In genomic region chr16:12090162-12090552, GRCh38 we compare ENCODE assay signal across 9 cellular contexts.
DNase-seq lines count a peak whose midpoint lies in the region; ATAC-seq, FAIRE-seq and TF ChIP-seq lines count a peak whose summit lies in the region.
"Had no signal": no experiment of that assay in that cellular context is flagged by ENCODE, and none has a peak within 500 bp of the region (broad histone marks: within the 10 kb centered on the region; RNA-seq: fewer than 3 reads in every experiment).

No MANE protein-coding gene starts in this region.

- H3K4me1 ChIP-seq in BLaER1: peaks cover 93% of the 10 kb centered on the region
- peaks cover 14% of the 10 kb centered on the region; the same call in 1 of the 2 replicates for H3K4me1 ChIP-seq in HUES6 (ENCODE audit: control insufficient read depth, insufficient read depth, low read length)
- H3K4me1 ChIP-seq in endodermal cell (ENCODE audit: control insufficient read depth, insufficient read depth, low read length): peaks cover 5% of the 10 kb centered on the region

- H3K4me3 Mint-ChIP-seq in endodermal cell (peak overlapping the region; percentile 55), naive B cell (peak overlapping the region; percentile 26 to 91 (median 76))

- H3K27me3 ChIP-seq in BLaER1 (no peaks in the 10 kb centered on the region), HUES6 (ENCODE audit: control insufficient read depth, insufficient read depth, low read length) (peaks cover 50% of the 10 kb centered on the region), endodermal cell (ENCODE audit: control insufficient read depth, insufficient read depth, low read length, poor library complexity, severe bottlenecking) (peaks cover 20% of the 10 kb centered on the region)

- TF ChIP-seq CTCF in endodermal cell (conservative IDR thresholded peaks at IDR 0.05): no peak

- H3K27ac Mint-ChIP-seq in endodermal cell: no peak overlapping the region
- peak overlapping the region in 2 of 6 donors; percentile 87 to 90 for H3K27ac Mint-ChIP-seq in naive B cell

- H3K27me3 Mint-ChIP-seq in endodermal cell (ENCODE audit: insufficient read depth): peaks cover 43% of the 10 kb centered on the region
- H3K27me3 Mint-ChIP-seq in naive B cell: no peaks in the 10 kb centered on the region

- H3K36me3 ChIP-seq in BLaER1: no peaks in the 10 kb centered on the region
- H3K36me3 ChIP-seq in HUES6 (ENCODE audit: control insufficient read depth, insufficient read depth, low read length): no peaks in the 10 kb centered on the region
- H3K36me3 ChIP-seq in endodermal cell (ENCODE audit: control insufficient read depth, insufficient read depth, low read length): no peaks in the 10 kb centered on the region

- no peak for FAIRE-seq in GM12891 (lab: Jason Lieb, UNC)

- TF ChIP-seq POLR2A in GM12891 (IDR thresholded peaks at IDR 0.05; ENCODE audit: low read depth, low read length): no peak

- peaks cover 4% of the 10 kb centered on the region for H3K9me3 Mint-ChIP-seq in endodermal cell
- no peaks in the 10 kb centered on the region for H3K9me3 Mint-ChIP-seq in naive B cell

- H3K9me3 ChIP-seq in BLaER1 (no peaks in the 10 kb centered on the region), HUES6 (ENCODE audit: control insufficient read depth, insufficient read depth, low read depth, low read length) (no peaks in the 10 kb centered on the region), endodermal cell (ENCODE audit: control insufficient read depth, low read length) (no peaks in the 10 kb centered on the region)

- no peak for ATAC-seq in naive B cell (ENCODE audit: low read depth in 2 of 2)

- H4K20me1 ChIP-seq in BLaER1: no peaks in the 10 kb centered on the region

- 55 to 66% methylated on average over 6 to 14 of the region's 14 CpGs for WGBS in endodermal cell (ENCODE audit: insufficient coverage in 1 of 2, insufficient read length in 1 of 2), 2 experiments

- H3K4me1 Mint-ChIP-seq in endodermal cell: peaks cover 22% of the 10 kb centered on the region
- H3K4me1 Mint-ChIP-seq in naive B cell: peaks cover 33 to 64% (median 42%) of the 10 kb centered on the region in 3 donors

- peak overlapping the region; percentile 72 for H3K27ac ChIP-seq in BLaER1
- H3K27ac ChIP-seq in HUES6 (ENCODE audit: low read depth, low read length): no peak overlapping the region
- H3K27ac ChIP-seq in endodermal cell (ENCODE audit: low read depth, low read length): no peak overlapping the region
- H3K27ac ChIP-seq: HL-60 had no signal

- H3K4me2 ChIP-seq in BLaER1: peak overlapping the region; percentile 92

- peak overlapping the region; percentile 47 for H3K9ac ChIP-seq in BLaER1
- H3K9ac ChIP-seq in HUES6 (ENCODE audit: low read length): no peak overlapping the region
- no peak overlapping the region for H3K9ac ChIP-seq in endodermal cell (ENCODE audit: extremely low read depth, low read length, poor library complexity, severe bottlenecking)

- peak; percentile 78 for DNase-seq in endodermal cell
- DNase-seq in naive B cell: no peak
- no peak for DNase-seq in NCI-H526 treated with DMSO at 0.1 percent for 48 hours (lab: John Stamatoyannopoulos, UW)
- DNase-seq in GM19238 (ENCODE audit: insufficient read length, low spot score): no peak
- DNase-seq in NCI-H2081 (lab: John Stamatoyannopoulos, UW): no peak
- DNase-seq in GM12891 (ENCODE audit: insufficient read length, low spot score): no peak

- H3K36me3 Mint-ChIP-seq in endodermal cell (ENCODE audit: low read depth): no peaks in the 10 kb centered on the region
- H3K36me3 Mint-ChIP-seq in naive B cell: peaks cover 0 to 4% of the 10 kb centered on the region in 2 donors

- H3K4me3 ChIP-seq in BLaER1: peak overlapping the region; percentile 59
- H3K4me3 ChIP-seq in HUES6 (ENCODE audit: low read depth, low read length): peak overlapping the region; percentile 63
- peak overlapping the region; percentile 65 for H3K4me3 ChIP-seq in endodermal cell (ENCODE audit: low read length)

TF ChIP-seq in GM12891, 5 proteins besides CTCF, POLR2A, EP300 and RAD21:
- TF ChIP-seq PAX5 (IDR thresholded peaks at IDR 0.05; ENCODE audit: insufficient read depth, low read length, severe bottlenecking): no peak
- no peak for TF ChIP-seq SPI1 (IDR thresholded peaks at IDR 0.05; ENCODE audit: low read depth, low read length)
- no peak for TF ChIP-seq POU2F2 (IDR thresholded peaks at IDR 0.05; ENCODE audit: low read depth, low read length)
- TF ChIP-seq POLR2AphosphoS5 (IDR thresholded peaks at IDR 0.05; ENCODE audit: low read depth, low read length): no peak
- TF ChIP-seq TAF1 (IDR thresholded peaks at IDR 0.05; ENCODE audit: low read depth, low read length): no peak
TF ChIP-seq in GM12891: peak in this region for 0.
